Comparison of ENCODE assay signal across 9 cellular contexts in the genomic region with DNA sequence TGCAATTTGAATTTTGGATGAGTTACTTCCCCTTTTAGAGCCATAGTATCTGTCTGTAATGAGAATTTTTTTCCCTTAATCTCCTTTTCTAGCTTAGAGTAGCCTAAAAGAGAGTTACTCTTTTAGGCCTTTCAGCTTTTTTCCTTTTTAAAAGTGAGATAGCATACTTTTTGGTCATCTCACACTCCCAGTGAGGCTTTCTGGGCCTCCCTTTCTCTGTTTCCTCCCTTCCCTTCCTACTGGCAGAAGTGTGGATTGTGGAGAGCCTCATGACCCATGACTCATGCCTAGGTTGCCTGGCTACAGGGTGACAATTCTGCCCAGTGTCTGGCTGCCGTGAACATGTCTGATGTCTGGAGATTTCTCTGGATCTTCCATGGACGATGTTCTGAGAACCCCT. TPM values are rescaled to one million over a fixed set of nuclear protein-coding genes. Genes with fewer than 3 reads are reported as not detected.
DNase-seq lines count a peak whose midpoint lies in the region; ATAC-seq and TF ChIP-seq lines count a peak whose summit lies in the region.
"Had no signal": no experiment of that assay in that cellular context is flagged by ENCODE, and none has a peak within 500 bp of the region (broad histone marks: within the 10 kb centered on the region; RNA-seq: fewer than 3 reads in every experiment).

No MANE protein-coding gene starts in this region.

- no peaks in the 10 kb centered on the region for H3K4me1 Mint-ChIP-seq in endothelial cell (ENCODE audit: unreplicated experiment)

- ATAC-seq in RWPE2 (ENCODE audit: low read depth) (peak; percentile 77), GM19467 (IDR thresholded peaks at IDR 0.05; ENCODE audit: unreplicated experiment) (no peak)

- H3K4me3 ChIP-seq in RWPE2 (ENCODE audit: severe bottlenecking) (no peak overlapping the region), retinal pigment epithelial cell (ENCODE audit: low read length) (no peak overlapping the region)

- TF ChIP-seq CTCF in RWPE2 (IDR thresholded peaks at IDR 0.05; ENCODE audit: poor library complexity, severe bottlenecking): no peak
- TF ChIP-seq CTCF in retinal pigment epithelial cell (conservative IDR thresholded peaks at IDR 0.05; ENCODE audit: low read depth, low read length): no peak
- TF ChIP-seq CTCF in endothelial cell (IDR thresholded peaks at IDR 0.05; ENCODE audit: unreplicated experiment): no peak

- no peak overlapping the region for H3K27ac ChIP-seq in RWPE2 (ENCODE audit: poor library complexity, severe bottlenecking)

- H3K4me3 Mint-ChIP-seq in endothelial cell (ENCODE audit: unreplicated experiment): no peak overlapping the region

- no peak overlapping the region for H3K27ac Mint-ChIP-seq in endothelial cell (ENCODE audit: unreplicated experiment)

- no peaks in the 10 kb centered on the region for H3K9me3 Mint-ChIP-seq in endothelial cell (ENCODE audit: unreplicated experiment)

- no peaks in the 10 kb centered on the region for H3K9me3 ChIP-seq in RWPE2 (ENCODE audit: severe bottlenecking)

- DNase-seq in Daoy (ENCODE audit: low read depth): peak; percentile 86
- DNase-seq in RWPE2 (ENCODE audit: low spot score): no peak
- DNase-seq in foreskin melanocyte: peak; percentile 96
- peak; percentile 79 for DNase-seq in retinal pigment epithelial cell (ENCODE audit: low read depth)
- DNase-seq in NCI-H2081 (lab: John Stamatoyannopoulos, UW): no peak
- DNase-seq in endothelial cell (ENCODE audit: low spot score): no peak
- DNase-seq in 8988T: no peak
- DNase-seq: NCI-H345 had no signal

- H3K27me3 ChIP-seq in RWPE2 (ENCODE audit: insufficient read depth, poor library complexity, severe bottlenecking): no peaks in the 10 kb centered on the region

- H3K36me3 ChIP-seq in RWPE2 (ENCODE audit: low read depth): no peaks in the 10 kb centered on the region

- peaks cover 7% of the 10 kb centered on the region for H3K4me1 ChIP-seq in RWPE2 (ENCODE audit: insufficient read depth, poor library complexity, severe bottlenecking)

- no peaks in the 10 kb centered on the region for H3K36me3 Mint-ChIP-seq in endothelial cell (ENCODE audit: low read depth, unreplicated experiment)

- peaks cover 3% of the 10 kb centered on the region for H3K27me3 Mint-ChIP-seq in endothelial cell (ENCODE audit: unreplicated experiment)

RNA-seq across cellular contexts. Expression of gene KRT23, which starts 15.2 kb away (rescaled TPM):
- total RNA-seq in Daoy (2014; rRNA removed; shearing (Covaris generic)): not detected in 2 replicates
- not detected for total RNA-seq in endothelial cell (ENCODE audit: unreplicated experiment)

RNA-seq across cellular contexts. Expression of gene KRT20, which starts 37.2 kb away (rescaled TPM):
- total RNA-seq in Daoy (2014; rRNA removed; shearing (Covaris generic)): not detected in 2 replicates
- total RNA-seq in endothelial cell (ENCODE audit: unreplicated experiment): not detected

RNA-seq across cellular contexts. Expression of gene KRT39, which starts 44.5 kb away (rescaled TPM):
- total RNA-seq in Daoy (2014; rRNA removed; shearing (Covaris generic)): not detected in 2 replicates
- total RNA-seq in endothelial cell (ENCODE audit: unreplicated experiment): 0.15 TPM

RNA-seq across cellular contexts. Expression of gene KRT12, which starts 55.2 kb away (rescaled TPM):
- total RNA-seq in Daoy (2014; rRNA removed; shearing (Covaris generic)): not detected in 2 replicates
- not detected for total RNA-seq in endothelial cell (ENCODE audit: unreplicated experiment)

Comparison
In these comparisons a context has a peak if more than half of its experiments do, and no peak if none do; other contexts are left out.
1. DNase-seq: peak in Daoy (single experiment), foreskin melanocyte (single experiment) and retinal pigment epithelial cell (single experiment); none in RWPE2 (single experiment), NCI-H2081 (0 of 2), endothelial cell (single experiment) and 8988T (single experiment).